ENCODE assay signal across 12 cellular contexts in the genomic region with DNA sequence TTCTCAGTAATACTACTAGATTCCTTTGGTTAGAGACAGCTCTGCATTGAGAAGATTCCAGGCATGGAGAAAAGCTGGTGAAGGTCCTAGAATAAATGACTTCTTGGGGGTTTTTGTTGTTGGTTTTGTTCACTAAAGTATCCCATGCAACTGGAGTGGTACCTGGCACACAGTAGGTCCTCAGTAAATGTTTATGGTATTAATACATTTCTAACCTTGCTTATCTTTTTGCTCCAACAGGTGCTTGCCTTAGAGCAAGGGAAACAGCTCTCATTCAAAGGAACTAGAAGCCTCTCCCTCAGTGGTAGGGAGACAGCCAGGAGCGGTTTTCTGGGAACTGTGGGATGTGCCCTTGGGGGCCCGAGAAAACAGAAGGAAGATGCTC. TPM values are rescaled to one million over a fixed set of nuclear protein-coding genes. Genes with fewer than 3 reads are reported as not detected.
A peak's percentile ranks its signal among the peaks of the same experiment; 100 is the strongest.
DNase-seq lines count a peak whose midpoint lies in the region; ATAC-seq, FAIRE-seq and TF ChIP-seq lines count a peak whose summit lies in the region.
"Had no signal": no experiment of that assay in that cellular context is flagged by ENCODE, and none has a peak within 500 bp of the region (broad histone marks: within the 10 kb centered on the region; RNA-seq: fewer than 3 reads in every experiment).

No MANE protein-coding gene starts in this region.

- DNase-seq in activated naive CD4-positive, alpha-beta T cell treated with anti-CD3 and anti-CD28 coated beads for 36 hours: no peak
- DNase-seq in activated naive CD4-positive, alpha-beta T cell treated with Interleukin-2 at 50 U/mL for 16 hours: no peak
- DNase-seq in PC-9 (no peak), K562 (ENCODE audit: extremely low read depth in 1 of 4, low spot score in 3 of 4) (no peak), progenitor cell of endocrine pancreas (ENCODE audit: low spot score, unreplicated experiment) (no peak), NCI-H1930 (lab: John Stamatoyannopoulos, UW) (no peak)
- DNase-seq: NCI-H2227 treated with DMSO at 0.1 percent for 48 hours, SW 1271 had no signal

- H3K27me3 Mint-ChIP-seq in activated naive CD4-positive, alpha-beta T cell treated with anti-CD3 and anti-CD28 coated beads for 36 hours (ENCODE audit: low read depth): no peaks in the 10 kb centered on the region
- no peaks in the 10 kb centered on the region for H3K27me3 Mint-ChIP-seq in progenitor cell of endocrine pancreas

- peaks cover 20% of the 10 kb centered on the region for H3K4me1 ChIP-seq in PC-9 (replicated peaks; ENCODE audit: insufficient read depth)
- peaks cover 36 to 40% of the 10 kb centered on the region in 2 experiments; a peak in 4 of 5 replicates for H3K4me1 ChIP-seq in K562 (replicated peaks in 1 of 2; ENCODE audit: control insufficient read depth in 2 of 2, insufficient read depth in 2 of 2, low read length in 2 of 2)

- H2AFZ ChIP-seq in PC-9: no peak overlapping the region
- no peak overlapping the region for H2AFZ ChIP-seq in K562 (ENCODE audit: low read depth, low read length)

- TF ChIP-seq CTCF in PC-9 (conservative IDR thresholded peaks at IDR 0.05): no peak
- TF ChIP-seq CTCF in K562 (IDR thresholded peaks at IDR 0.05 in 2 of 3, conservative IDR thresholded peaks at IDR 0.05 in 1 of 3; ENCODE audit: insufficient read depth in 2 of 3, low read depth in 1 of 3, low read length in 3 of 3): no peak
- TF ChIP-seq CTCF in progenitor cell of endocrine pancreas (IDR thresholded peaks at IDR 0.05; ENCODE audit: unreplicated experiment): no peak

- H3K27me3 ChIP-seq in PC-9 (ENCODE audit: insufficient read depth, low read depth) (no peaks in the 10 kb centered on the region), K562 (ENCODE audit: control insufficient read depth in 2 of 2, insufficient read depth in 2 of 2, low read length in 2 of 2) (no peaks in the 10 kb centered on the region)

- CTCF ChIA-PET in activated naive CD4-positive, alpha-beta T cell treated with anti-CD3 and anti-CD28 coated beads for 36 hours (lab: Charles Lee): interaction anchor here (1.3 to 7.3 kb wide), 4 partner anchors 21 to 82 kb away, joined by 3 to 60 read pairs (median 24); no protein-coding TSS in a partner anchor
- CTCF ChIA-PET in PC-9 (lab: Charles Lee): no interaction called here
- CTCF ChIA-PET in K562 (lab: Yijun Ruan, JAX; ENCODE audit: low intra/inter-chr PET ratio): no interaction called here

- no peak for FAIRE-seq in K562 (lab: Jason Lieb, UNC)
- FAIRE-seq: colon, keratinocyte had no signal

- H3K79me2 ChIP-seq in PC-9 (ENCODE audit: low read depth): peaks cover 43% of the 10 kb centered on the region
- peaks cover 67% of the 10 kb centered on the region for H3K79me2 ChIP-seq in K562 (ENCODE audit: control insufficient read depth, insufficient read depth, low read length)

- H3F3A ChIP-seq in PC-9 (ENCODE audit: insufficient read depth, low read depth): peaks cover 23% of the 10 kb centered on the region

- H3K4me1 Mint-ChIP-seq in activated naive CD4-positive, alpha-beta T cell treated with anti-CD3 and anti-CD28 coated beads for 36 hours (ENCODE audit: low read depth): peaks cover 36% of the 10 kb centered on the region
- H3K4me1 Mint-ChIP-seq in progenitor cell of endocrine pancreas (ENCODE audit: low read depth): peaks cover 22% of the 10 kb centered on the region

- H3K4me3 Mint-ChIP-seq in activated naive CD4-positive, alpha-beta T cell treated with anti-CD3 and anti-CD28 coated beads for 36 hours: peak overlapping the region; percentile 100
- H3K4me3 Mint-ChIP-seq in progenitor cell of endocrine pancreas (ENCODE audit: low read depth): peak overlapping the region; percentile 100

- no TSS peak for BruUV-seq in PC-9 (replicated peaks; lab: Mats Ljungman, UMichigan)
- BruUV-seq in K562 (replicated peaks; lab: Mats Ljungman, UMichigan): no TSS peak

- H3K9me2 ChIP-seq in PC-9 (ENCODE audit: insufficient read depth): no peaks in the 10 kb centered on the region

- peak overlapping the region; percentile 94 for H3K4me2 ChIP-seq in PC-9
- H3K4me2 ChIP-seq in K562 (ENCODE audit: insufficient read depth, low read length): peak overlapping the region; percentile 100

- no peak for ATAC-seq in K562
- ATAC-seq in GM18867 (IDR thresholded peaks at IDR 0.05; ENCODE audit: unreplicated experiment): no peak
- no peak for ATAC-seq in HG03108 (IDR thresholded peaks at IDR 0.05; ENCODE audit: unreplicated experiment)

- H3K9me3 ChIP-seq in PC-9 (ENCODE audit: insufficient read depth, low read depth) (no peaks in the 10 kb centered on the region), K562 (replicated peaks; ENCODE audit: control insufficient read depth, insufficient read depth, low read depth, low read length) (no peaks in the 10 kb centered on the region)

- no peaks in the 10 kb centered on the region for H3K9me1 ChIP-seq in K562 (ENCODE audit: control insufficient read depth, insufficient read depth, low read length)

- no peak for TF ChIP-seq RAD21 in K562 (CRISPR knock-in tag; conservative IDR thresholded peaks at IDR 0.05 in 1 of 2, IDR thresholded peaks at IDR 0.05 in 1 of 2)

- H3K27ac ChIP-seq in PC-9: no peak overlapping the region
- H3K27ac ChIP-seq in K562 (ENCODE audit: extremely low read depth, low read depth, low read length): peak overlapping the region; percentile 45; the same call in 1 of the 3 replicates

- no peaks in the 10 kb centered on the region for H4K20me1 ChIP-seq in PC-9 (ENCODE audit: insufficient read depth)
- H4K20me1 ChIP-seq in K562 (replicated peaks; ENCODE audit: control insufficient read depth, insufficient read depth, low read length): no peaks in the 10 kb centered on the region

- intact Hi-C loops in activated naive CD4-positive, alpha-beta T cell treated with anti-CD3 and anti-CD28 coated beads for 36 hours (cut with micrococcal nuclease): loop anchor here (5.0 to 10.0 kb wide), 2 partner anchors 522 to 1609 kb away; a partner anchor contains a TSS
- intact Hi-C loops in PC-9 (cut with micrococcal nuclease; ENCODE audit: unreplicated experiment): no loop called here
- intact Hi-C loops in K562 (cut with micrococcal nuclease): no loop called here

- in situ Hi-C loops in K562 (cut with MboI): no loop called here

- peaks cover 42% of the 10 kb centered on the region for H3K36me3 ChIP-seq in PC-9 (ENCODE audit: low read depth)
- H3K36me3 ChIP-seq in K562 (ENCODE audit: control insufficient read depth, insufficient read depth, low read length): peaks cover 54% of the 10 kb centered on the region

- H3K9me3 Mint-ChIP-seq in activated naive CD4-positive, alpha-beta T cell treated with anti-CD3 and anti-CD28 coated beads for 36 hours: no peaks in the 10 kb centered on the region
- H3K9me3 Mint-ChIP-seq in progenitor cell of endocrine pancreas (ENCODE audit: low read depth): no peaks in the 10 kb centered on the region

- H3K4me3 ChIP-seq in PC-9 (peak overlapping the region; percentile 86; the same call in 1 of the 2 replicates), K562 (peak overlapping the region; percentile 67; the same call in 1 of the 2 replicates)

- no peak overlapping the region for H3K27ac Mint-ChIP-seq in activated naive CD4-positive, alpha-beta T cell treated with anti-CD3 and anti-CD28 coated beads for 36 hours
- no peak overlapping the region for H3K27ac Mint-ChIP-seq in progenitor cell of endocrine pancreas

- WGBS in K562 (ENCODE audit: insufficient coverage, low coverage, missing lambda C conversion rate): 83% methylated on average over 1 of the region's 2 CpGs

- POLR2A ChIA-PET in PC-9 (lab: Charles Lee; ENCODE audit: unreplicated experiment) (no interaction called here), K562 (lab: Yijun Ruan, JAX) (interaction anchor here (0.6 to 0.9 kb wide), 3 partner anchors 9 to 325 kb away, joined by 3 to 5 read pairs (median 3); no protein-coding TSS in a partner anchor)

- H3K9ac ChIP-seq in K562 (ENCODE audit: insufficient read depth in 1 of 2, low read depth in 2 of 2, low read length in 2 of 2): peak overlapping the region in 1 of 2 experiments; percentile 97; a peak in 1 of 4 replicates

- no peak for TF ChIP-seq EP300 in K562 (IDR thresholded peaks at IDR 0.05; ENCODE audit: low read length)

- no peak for TF ChIP-seq POLR2A in K562 (conservative IDR thresholded peaks at IDR 0.05)

- H3K36me3 Mint-ChIP-seq in activated naive CD4-positive, alpha-beta T cell treated with anti-CD3 and anti-CD28 coated beads for 36 hours (ENCODE audit: low read depth): peaks cover 26% of the 10 kb centered on the region
- peaks cover 10% of the 10 kb centered on the region for H3K36me3 Mint-ChIP-seq in progenitor cell of endocrine pancreas (ENCODE audit: insufficient read depth)

RNA-seq across cellular contexts. Expression of a gene that starts 1.8 kb away (rescaled TPM):
- 10 to 100 TPM; 35.6 to 41.4 TPM for total RNA-seq in activated naive CD4-positive, alpha-beta T cell treated with anti-CD3 and anti-CD28 coated beads for 36 hours
- total RNA-seq in PC-9 (2021): 32.5 and 46.1 TPM in 2 replicates
- total RNA-seq in K562 (2011; cell fraction: chromatin; rRNA removed; ENCODE audit: low replicate concordance): 261 and 425 TPM in 2 replicates
- 218 and 247 TPM in 2 replicates for total RNA-seq in K562 (2011; cell fraction: nucleolus; rRNA removed)
- total RNA-seq in K562 (2011; cell fraction: nucleoplasm; rRNA removed): 293 and 351 TPM in 2 replicates
- 23.2 and 26.4 TPM in 2 replicates for total RNA-seq in K562 (2014; rRNA removed)
- 55.8 and 58.0 TPM in 2 replicates for total RNA-seq in K562 (2014; rRNA removed; fragmentation: Illumina TruSeq; extraction: Trizol)
- 63.1 and 63.3 TPM in 2 replicates for total RNA-seq in K562 (2015; rRNA removed; fragmentation: Illumina TruSeq; extraction: Trizol)
- 56.2 and 70.1 TPM in 2 replicates for total RNA-seq in K562 (2021)
- polyA plus RNA-seq in K562 (2011; rRNA removed): 150 and 168 TPM in 2 replicates
- polyA plus RNA-seq in K562 (2011; cell fraction: cytosol; rRNA removed): 109 and 130 TPM in 2 replicates
- polyA plus RNA-seq in K562 (2011; cell fraction: nucleus; rRNA removed): 205 and 226 TPM in 2 replicates
- polyA plus RNA-seq in K562 (2012): 42.4 and 48.0 TPM in 2 replicates
- polyA plus RNA-seq in K562 (2014; fragmentation: Illumina TruSeq; extraction: Trizol): 102 and 109 TPM in 2 replicates
- 100 to 1,000 TPM; 127 to 146 TPM for polyA plus RNA-seq in K562 (2014; fragmentation: Nextera tagmentation; extraction: Ambion mirVana)
- 62.7 and 86.7 TPM in 2 replicates for polyA plus RNA-seq in K562 (2014; rRNA removed)
- 81.9 and 101 TPM in 2 replicates for polyA minus RNA-seq in K562 (2011; rRNA and poly(A)+ RNA removed)
- polyA minus RNA-seq in K562 (2011; cell fraction: cytosol; rRNA and poly(A)+ RNA removed): 14.3 and 21.3 TPM in 2 replicates
- polyA minus RNA-seq in K562 (2011; cell fraction: nucleus; rRNA and poly(A)+ RNA removed): 59.1 and 81.3 TPM in 2 replicates
- 45.9 and 46.7 TPM in 2 replicates for total RNA-seq in progenitor cell of endocrine pancreas

RNA-seq across cellular contexts. Expression of a gene that starts 2.3 kb away (rescaled TPM):
- total RNA-seq in activated naive CD4-positive, alpha-beta T cell treated with anti-CD3 and anti-CD28 coated beads for 36 hours: 10 to 100 TPM; 31.7 to 31.8 TPM
- total RNA-seq in PC-9 (2021): 96.9 and 120 TPM in 2 replicates
- 84.8 and 201 TPM in 2 replicates for total RNA-seq in K562 (2011; cell fraction: chromatin; rRNA removed; ENCODE audit: low replicate concordance)
- total RNA-seq in K562 (2011; cell fraction: nucleolus; rRNA removed): 195 and 226 TPM in 2 replicates
- 160 and 163 TPM in 2 replicates for total RNA-seq in K562 (2011; cell fraction: nucleoplasm; rRNA removed)
- 29.2 and 42.5 TPM in 2 replicates for total RNA-seq in K562 (2014; rRNA removed)
- total RNA-seq in K562 (2014; rRNA removed; fragmentation: Illumina TruSeq; extraction: Trizol): 24.9 and 30.4 TPM in 2 replicates
- total RNA-seq in K562 (2015; rRNA removed; fragmentation: Illumina TruSeq; extraction: Trizol): 36.9 and 37.6 TPM in 2 replicates
- 59.9 and 70.2 TPM in 2 replicates for total RNA-seq in K562 (2021)
- 37.9 and 56.1 TPM in 2 replicates for polyA plus RNA-seq in K562 (2011; rRNA removed)
- polyA plus RNA-seq in K562 (2011; cell fraction: cytosol; rRNA removed): 82.7 and 149 TPM in 2 replicates
- polyA plus RNA-seq in K562 (2011; cell fraction: nucleus; rRNA removed): 86.4 and 134 TPM in 2 replicates
- polyA plus RNA-seq in K562 (2012): 57.1 and 64.6 TPM in 2 replicates
- 70.2 and 78.9 TPM in 2 replicates for polyA plus RNA-seq in K562 (2014; fragmentation: Illumina TruSeq; extraction: Trizol)
- 10 to 100 TPM; 30.1 to 44.3 TPM for polyA plus RNA-seq in K562 (2014; fragmentation: Nextera tagmentation; extraction: Ambion mirVana)
- polyA plus RNA-seq in K562 (2014; rRNA removed): 43.0 and 46.7 TPM in 2 replicates
- 41.6 and 59.3 TPM in 2 replicates for polyA minus RNA-seq in K562 (2011; rRNA and poly(A)+ RNA removed)
- polyA minus RNA-seq in K562 (2011; cell fraction: cytosol; rRNA and poly(A)+ RNA removed): 30.1 and 37.2 TPM in 2 replicates
- polyA minus RNA-seq in K562 (2011; cell fraction: nucleus; rRNA and poly(A)+ RNA removed): 16.8 and 17.4 TPM in 2 replicates
- total RNA-seq in progenitor cell of endocrine pancreas: 44.3 and 45.3 TPM in 2 replicates

RNA-seq across cellular contexts. Expression of a gene that starts 28.4 kb away (rescaled TPM):
- total RNA-seq in activated naive CD4-positive, alpha-beta T cell treated with anti-CD3 and anti-CD28 coated beads for 36 hours: 1 to 10 TPM; 5.5 to 6.3 TPM
- total RNA-seq in PC-9 (2021) (17.6 and 21.1 TPM in 2 replicates), K562 (2014; rRNA removed) (4.9 and 7.1 TPM in 2 replicates), K562 (2014; rRNA removed; fragmentation: Illumina TruSeq; extraction: Trizol) (7.0 and 8.2 TPM in 2 replicates), K562 (2015; rRNA removed; fragmentation: Illumina TruSeq; extraction: Trizol) (8.0 and 8.3 TPM in 2 replicates), K562 (2021) (6.0 and 6.4 TPM in 2 replicates), progenitor cell of endocrine pancreas (20.6 and 22.2 TPM in 2 replicates)
- 14.6 and 18.4 TPM in 2 replicates for total RNA-seq in K562 (2011; cell fraction: chromatin; rRNA removed; ENCODE audit: low replicate concordance)
- 11.8 and 15.0 TPM in 2 replicates for total RNA-seq in K562 (2011; cell fraction: nucleolus; rRNA removed)
- 17.7 and 22.4 TPM in 2 replicates for total RNA-seq in K562 (2011; cell fraction: nucleoplasm; rRNA removed)
- polyA plus RNA-seq in K562 (2011; rRNA removed) (22.1 and 22.5 TPM in 2 replicates), K562 (2014; fragmentation: Illumina TruSeq; extraction: Trizol) (11.8 and 12.4 TPM in 2 replicates), K562 (2014; fragmentation: Nextera tagmentation; extraction: Ambion mirVana) (10 to 100 TPM; 22.9 to 25.2 TPM), K562 (2014; rRNA removed) (8.8 and 11.3 TPM in 2 replicates)
- 26.0 and 28.2 TPM in 2 replicates for polyA plus RNA-seq in K562 (2011; cell fraction: cytosol; rRNA removed)
- polyA plus RNA-seq in K562 (2011; cell fraction: nucleus; rRNA removed): 13.0 and 15.5 TPM in 2 replicates
- polyA plus RNA-seq in K562 (2012): 7.9 and 11.7 TPM in 2 replicates
- 11.6 and 12.4 TPM in 2 replicates for polyA minus RNA-seq in K562 (2011; rRNA and poly(A)+ RNA removed)
- 3.5 and 4.0 TPM in 2 replicates for polyA minus RNA-seq in K562 (2011; cell fraction: cytosol; rRNA and poly(A)+ RNA removed)
- 3.4 and 4.0 TPM in 2 replicates for polyA minus RNA-seq in K562 (2011; cell fraction: nucleus; rRNA and poly(A)+ RNA removed)

RNA-seq across cellular contexts. Expression of a gene that starts 31.0 kb away (rescaled TPM):
- 100 to 1,000 TPM; 146 to 154 TPM for total RNA-seq in activated naive CD4-positive, alpha-beta T cell treated with anti-CD3 and anti-CD28 coated beads for 36 hours
- 168 and 258 TPM in 2 replicates for total RNA-seq in PC-9 (2021)
- total RNA-seq in K562 (2011; cell fraction: chromatin; rRNA removed; ENCODE audit: low replicate concordance): 149 and 318 TPM in 2 replicates
- 164 and 169 TPM in 2 replicates for total RNA-seq in K562 (2011; cell fraction: nucleolus; rRNA removed)
- 118 and 132 TPM in 2 replicates for total RNA-seq in K562 (2011; cell fraction: nucleoplasm; rRNA removed)
- total RNA-seq in K562 (2014; rRNA removed): 28.5 and 35.2 TPM in 2 replicates
- total RNA-seq in K562 (2014; rRNA removed; fragmentation: Illumina TruSeq; extraction: Trizol): 12.0 and 13.9 TPM in 2 replicates
- 19.3 and 21.7 TPM in 2 replicates for total RNA-seq in K562 (2015; rRNA removed; fragmentation: Illumina TruSeq; extraction: Trizol)
- 53.6 and 61.7 TPM in 2 replicates for total RNA-seq in K562 (2021)
- polyA plus RNA-seq in K562 (2011; rRNA removed): 30.8 and 58.0 TPM in 2 replicates
- 40.7 and 63.4 TPM in 2 replicates for polyA plus RNA-seq in K562 (2011; cell fraction: cytosol; rRNA removed)
- 222 and 275 TPM in 2 replicates for polyA plus RNA-seq in K562 (2011; cell fraction: nucleus; rRNA removed)
- 43.1 and 60.5 TPM in 2 replicates for polyA plus RNA-seq in K562 (2012)
- 34.0 and 36.6 TPM in 2 replicates for polyA plus RNA-seq in K562 (2014; fragmentation: Illumina TruSeq; extraction: Trizol)
- polyA plus RNA-seq in K562 (2014; fragmentation: Nextera tagmentation; extraction: Ambion mirVana): 1 to 10 TPM; 2.0 to 2.3 TPM
- polyA plus RNA-seq in K562 (2014; rRNA removed): 45.6 and 52.6 TPM in 2 replicates
- 25.9 and 30.8 TPM in 2 replicates for polyA minus RNA-seq in K562 (2011; rRNA and poly(A)+ RNA removed)
- 27.2 and 40.0 TPM in 2 replicates for polyA minus RNA-seq in K562 (2011; cell fraction: cytosol; rRNA and poly(A)+ RNA removed)
- 62.5 and 67.2 TPM in 2 replicates for polyA minus RNA-seq in K562 (2011; cell fraction: nucleus; rRNA and poly(A)+ RNA removed)
- total RNA-seq in progenitor cell of endocrine pancreas: 68.1 and 78.8 TPM in 2 replicates

RNA-seq across cellular contexts. Expression of a gene that starts 31.1 kb away (rescaled TPM):
- 100 to 1,000 TPM; 227 to 236 TPM for total RNA-seq in activated naive CD4-positive, alpha-beta T cell treated with anti-CD3 and anti-CD28 coated beads for 36 hours
- total RNA-seq in PC-9 (2021) (302 and 305 TPM in 2 replicates), K562 (2014; rRNA removed) (273 and 325 TPM in 2 replicates), K562 (2014; rRNA removed; fragmentation: Illumina TruSeq; extraction: Trizol) (237 and 239 TPM in 2 replicates), K562 (2015; rRNA removed; fragmentation: Illumina TruSeq; extraction: Trizol) (250 and 251 TPM in 2 replicates), K562 (2021) (307 and 322 TPM in 2 replicates), progenitor cell of endocrine pancreas (251 and 254 TPM in 2 replicates)
- 556 and 576 TPM in 2 replicates for total RNA-seq in K562 (2011; cell fraction: chromatin; rRNA removed; ENCODE audit: low replicate concordance)
- 305 and 316 TPM in 2 replicates for total RNA-seq in K562 (2011; cell fraction: nucleolus; rRNA removed)
- total RNA-seq in K562 (2011; cell fraction: nucleoplasm; rRNA removed): 405 and 524 TPM in 2 replicates
- polyA plus RNA-seq in K562 (2011; rRNA removed) (290 and 343 TPM in 2 replicates), K562 (2014; fragmentation: Illumina TruSeq; extraction: Trizol) (259 and 266 TPM in 2 replicates), K562 (2014; fragmentation: Nextera tagmentation; extraction: Ambion mirVana) (100 to 1,000 TPM; 172 to 361 TPM), K562 (2014; rRNA removed) (201 and 224 TPM in 2 replicates)
- 317 and 331 TPM in 2 replicates for polyA plus RNA-seq in K562 (2011; cell fraction: cytosol; rRNA removed)
- polyA plus RNA-seq in K562 (2011; cell fraction: nucleus; rRNA removed): 256 and 322 TPM in 2 replicates
- polyA plus RNA-seq in K562 (2012): 149 and 169 TPM in 2 replicates
- 588 and 731 TPM in 2 replicates for polyA minus RNA-seq in K562 (2011; rRNA and poly(A)+ RNA removed)
- 325 and 351 TPM in 2 replicates for polyA minus RNA-seq in K562 (2011; cell fraction: cytosol; rRNA and poly(A)+ RNA removed)
- polyA minus RNA-seq in K562 (2011; cell fraction: nucleus; rRNA and poly(A)+ RNA removed): 120 and 182 TPM in 2 replicates
